ENCODE assay signal across 16 cellular contexts in the genomic region with DNA sequence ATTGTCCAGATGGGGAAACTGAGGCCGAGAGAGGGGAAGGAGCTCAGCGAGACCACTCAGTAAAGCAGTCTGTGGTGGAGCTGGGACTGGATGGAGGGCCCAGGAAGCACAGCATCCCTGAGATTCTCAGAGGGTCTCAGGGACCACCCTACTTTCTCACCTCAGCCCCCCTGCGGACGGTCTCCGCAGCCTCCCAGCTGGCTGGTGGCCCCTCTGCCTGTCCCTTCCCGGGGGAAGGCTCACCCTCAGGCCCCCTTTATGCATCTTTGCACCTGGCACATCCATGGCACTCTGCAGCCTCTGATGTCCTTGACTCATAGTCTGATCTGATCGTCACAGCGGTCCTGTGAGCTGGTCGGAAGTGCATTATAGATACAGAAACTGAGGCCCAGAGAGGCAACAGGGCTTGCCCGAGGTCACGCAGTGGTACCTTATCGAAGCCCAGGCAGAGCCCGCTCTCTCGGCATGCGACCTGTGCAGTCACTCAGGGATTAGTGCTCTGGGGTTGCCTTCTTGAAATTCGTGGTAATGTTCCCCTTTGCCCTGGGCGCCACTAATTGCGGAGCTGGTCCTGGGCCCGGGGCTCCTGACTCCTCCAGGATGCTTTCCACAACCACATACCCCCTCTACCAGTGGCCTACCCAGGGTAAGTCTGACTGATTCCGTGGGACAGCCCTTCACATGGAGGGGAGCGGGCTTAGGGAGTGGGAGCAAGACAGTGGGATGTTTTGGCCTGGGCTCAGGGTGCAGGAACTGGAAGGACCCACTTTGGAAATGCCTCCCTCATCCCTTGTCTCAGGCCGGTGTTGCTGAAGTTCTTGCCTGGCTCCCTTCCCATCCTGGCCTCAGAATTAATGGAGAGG.
"Had no signal": no experiment of that assay in that cellular context is flagged by ENCODE, and none has a peak within 500 bp of the region (broad histone marks: within the 10 kb centered on the region; RNA-seq: fewer than 3 reads in every experiment).

No MANE protein-coding gene starts in this region.

- H3K27me3 Mint-ChIP-seq: activated CD4-positive, alpha-beta T cell treated with anti-CD3 and anti-CD28 coated beads, Interleukin-2, amount 10 ng/mL, durations not matched to agents 7 days and 5 days; activated naive CD8-positive, alpha-beta T cell treated with anti-CD3 and anti-CD28 coated beads for 36 hours; naive thymus-derived CD4-positive, alpha-beta T cell; stimulated activated naive CD8-positive, alpha-beta T cell treated with anti-CD3 and anti-CD28 coated beads, Interleukin-15, Interleukin-2, amounts not matched to agents 100 ng/mL and 50 ng/mL, for 24 hours had no signal

- H3K4me1 Mint-ChIP-seq: activated CD4-positive, alpha-beta T cell treated with anti-CD3 and anti-CD28 coated beads, Interleukin-2, amount 10 ng/mL, durations not matched to agents 7 days and 5 days; activated naive CD8-positive, alpha-beta T cell treated with anti-CD3 and anti-CD28 coated beads for 36 hours; naive thymus-derived CD4-positive, alpha-beta T cell had no signal

- H3K9me3 Mint-ChIP-seq: activated CD4-positive, alpha-beta T cell treated with anti-CD3 and anti-CD28 coated beads, Interleukin-2, amount 10 ng/mL, durations not matched to agents 7 days and 5 days; activated naive CD8-positive, alpha-beta T cell treated with anti-CD3 and anti-CD28 coated beads for 36 hours; effector memory CD8-positive, alpha-beta T cell; naive thymus-derived CD4-positive, alpha-beta T cell; stimulated activated naive CD8-positive, alpha-beta T cell treated with anti-CD3 and anti-CD28 coated beads, Interleukin-15, Interleukin-2, amounts not matched to agents 100 ng/mL and 50 ng/mL, for 24 hours had no signal

- H3K4me3 ChIP-seq: breast epithelium, hepatocyte, lung, thoracic aorta had no signal

- DNase-seq: activated CD4-positive, alpha-beta T cell treated with anti-CD3 and anti-CD28 coated beads, Interleukin-2, amount 10 ng/mL, durations not matched to agents 7 days and 5 days; activated CD4-positive, CD25-positive, alpha-beta regulatory T cell; activated gamma-delta T cell; activated naive CD8-positive, alpha-beta T cell treated with anti-CD3 and anti-CD28 coated beads for 36 hours; activated T-cell treated with anti-CD3 and anti-CD28 coated beads, Interleukin-2, amount 50 U/mL, for 1 hour; cortex of kidney; effector memory CD8-positive, alpha-beta T cell; naive thymus-derived CD4-positive, alpha-beta T cell; stimulated activated CD4-positive, alpha-beta T cell treated with anti-CD3 and anti-CD28 coated beads, Interleukin-4, amount 100 ng/mL, for 1 hour; stimulated activated CD8-positive, alpha-beta memory T cell treated with anti-CD3 and anti-CD28 coated beads, Interleukin-4, amount 100 ng/mL, for 48 hours; T-helper 17 cell had no signal

- H3K4me1 ChIP-seq: breast epithelium had no signal

- H3K4me2 ChIP-seq: hepatocyte had no signal

- H3K27ac Mint-ChIP-seq: activated CD4-positive, alpha-beta T cell treated with anti-CD3 and anti-CD28 coated beads, Interleukin-2, amount 10 ng/mL, durations not matched to agents 7 days and 5 days; activated naive CD8-positive, alpha-beta T cell treated with anti-CD3 and anti-CD28 coated beads for 36 hours; effector memory CD8-positive, alpha-beta T cell; naive thymus-derived CD4-positive, alpha-beta T cell; stimulated activated naive CD8-positive, alpha-beta T cell treated with anti-CD3 and anti-CD28 coated beads, Interleukin-15, Interleukin-2, amounts not matched to agents 100 ng/mL and 50 ng/mL, for 24 hours had no signal

- H3K9me3 ChIP-seq: breast epithelium, thoracic aorta had no signal

- H3K36me3 Mint-ChIP-seq: activated naive CD8-positive, alpha-beta T cell treated with anti-CD3 and anti-CD28 coated beads for 36 hours; naive thymus-derived CD4-positive, alpha-beta T cell had no signal

- H3K27ac ChIP-seq: breast epithelium, hepatocyte, thoracic aorta had no signal

- H3K4me3 Mint-ChIP-seq: activated CD4-positive, alpha-beta T cell treated with anti-CD3 and anti-CD28 coated beads, Interleukin-2, amount 10 ng/mL, durations not matched to agents 7 days and 5 days; activated naive CD8-positive, alpha-beta T cell treated with anti-CD3 and anti-CD28 coated beads for 36 hours; effector memory CD8-positive, alpha-beta T cell; naive thymus-derived CD4-positive, alpha-beta T cell; stimulated activated naive CD8-positive, alpha-beta T cell treated with anti-CD3 and anti-CD28 coated beads, Interleukin-15, Interleukin-2, amounts not matched to agents 100 ng/mL and 50 ng/mL, for 24 hours; T-helper 17 cell had no signal

- ATAC-seq: effector memory CD8-positive, alpha-beta T cell; T-helper 17 cell had no signal
